In the genomic region with DNA sequence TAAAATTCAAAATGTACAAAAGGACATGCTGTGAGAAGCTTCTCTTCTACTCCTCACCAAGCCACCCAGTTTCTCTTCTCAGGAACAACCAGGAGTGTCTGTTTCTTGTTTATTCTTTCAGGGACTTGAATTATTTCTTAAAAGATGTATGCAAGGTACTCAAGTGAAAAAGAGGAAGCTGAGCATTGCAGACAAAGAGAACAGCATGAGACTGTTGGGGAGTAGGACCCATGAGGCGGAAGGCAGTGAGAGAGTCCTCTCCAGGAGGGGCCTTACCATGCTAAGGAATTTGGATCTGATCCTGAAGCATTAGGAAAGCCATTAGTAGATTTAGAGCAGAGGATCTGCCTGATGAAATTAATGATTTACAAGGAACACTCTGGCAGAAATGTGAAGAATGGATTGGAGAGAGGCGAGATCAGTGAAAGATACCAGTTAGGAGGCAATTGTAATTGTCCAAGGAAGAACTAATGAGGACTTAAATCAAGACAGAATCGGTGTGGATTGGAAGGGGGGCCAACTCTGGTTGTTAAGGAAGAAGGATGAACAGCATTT, we compare ENCODE assay signal across 2 cellular contexts.
TF ChIP-seq lines count a peak whose summit lies in the region.

No MANE protein-coding gene starts in this region.

TF ChIP-seq in liver, 16 proteins besides CTCF, POLR2A, EP300 and RAD21 (continued from another document):
- TF ChIP-seq, protein P1, sequence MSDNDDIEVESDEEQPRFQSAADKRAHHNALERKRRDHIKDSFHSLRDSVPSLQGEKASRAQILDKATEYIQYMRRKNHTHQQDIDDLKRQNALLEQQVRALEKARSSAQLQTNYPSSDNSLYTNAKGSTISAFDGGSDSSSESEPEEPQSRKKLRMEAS (IDR thresholded peaks at IDR 0.05), result no peak
- peak; percentile 40 for TF ChIP-seq SP1 (IDR thresholded peaks at IDR 0.05)

TF ChIP-seq in HepG2, 621 proteins besides CTCF, POLR2A, EP300 and RAD21 (continued from another document):
- TF ChIP-seq, protein P2, sequence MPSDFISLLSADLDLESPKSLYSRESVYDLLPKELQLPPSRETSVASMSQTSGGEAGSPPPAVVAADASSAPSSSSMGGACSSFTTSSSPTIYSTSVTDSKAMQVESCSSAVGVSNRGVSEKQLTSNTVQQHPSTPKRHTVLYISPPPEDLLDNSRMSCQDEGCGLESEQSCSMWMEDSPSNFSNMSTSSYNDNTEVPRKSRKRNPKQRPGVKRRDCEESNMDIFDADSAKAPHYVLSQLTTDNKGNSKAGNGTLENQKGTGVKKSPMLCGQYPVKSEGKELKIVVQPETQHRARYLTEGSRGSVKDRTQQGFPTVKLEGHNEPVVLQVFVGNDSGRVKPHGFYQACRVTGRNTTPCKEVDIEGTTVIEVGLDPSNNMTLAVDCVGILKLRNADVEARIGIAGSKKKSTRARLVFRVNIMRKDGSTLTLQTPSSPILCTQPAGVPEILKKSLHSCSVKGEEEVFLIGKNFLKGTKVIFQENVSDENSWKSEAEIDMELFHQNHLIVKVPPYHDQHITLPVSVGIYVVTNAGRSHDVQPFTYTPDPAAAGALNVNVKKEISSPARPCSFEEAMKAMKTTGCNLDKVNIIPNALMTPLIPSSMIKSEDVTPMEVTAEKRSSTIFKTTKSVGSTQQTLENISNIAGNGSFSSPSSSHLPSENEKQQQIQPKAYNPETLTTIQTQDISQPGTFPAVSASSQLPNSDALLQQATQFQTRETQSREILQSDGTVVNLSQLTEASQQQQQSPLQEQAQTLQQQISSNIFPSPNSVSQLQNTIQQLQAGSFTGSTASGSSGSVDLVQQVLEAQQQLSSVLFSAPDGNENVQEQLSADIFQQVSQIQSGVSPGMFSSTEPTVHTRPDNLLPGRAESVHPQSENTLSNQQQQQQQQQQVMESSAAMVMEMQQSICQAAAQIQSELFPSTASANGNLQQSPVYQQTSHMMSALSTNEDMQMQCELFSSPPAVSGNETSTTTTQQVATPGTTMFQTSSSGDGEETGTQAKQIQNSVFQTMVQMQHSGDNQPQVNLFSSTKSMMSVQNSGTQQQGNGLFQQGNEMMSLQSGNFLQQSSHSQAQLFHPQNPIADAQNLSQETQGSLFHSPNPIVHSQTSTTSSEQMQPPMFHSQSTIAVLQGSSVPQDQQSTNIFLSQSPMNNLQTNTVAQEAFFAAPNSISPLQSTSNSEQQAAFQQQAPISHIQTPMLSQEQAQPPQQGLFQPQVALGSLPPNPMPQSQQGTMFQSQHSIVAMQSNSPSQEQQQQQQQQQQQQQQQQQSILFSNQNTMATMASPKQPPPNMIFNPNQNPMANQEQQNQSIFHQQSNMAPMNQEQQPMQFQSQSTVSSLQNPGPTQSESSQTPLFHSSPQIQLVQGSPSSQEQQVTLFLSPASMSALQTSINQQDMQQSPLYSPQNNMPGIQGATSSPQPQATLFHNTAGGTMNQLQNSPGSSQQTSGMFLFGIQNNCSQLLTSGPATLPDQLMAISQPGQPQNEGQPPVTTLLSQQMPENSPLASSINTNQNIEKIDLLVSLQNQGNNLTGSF (CRISPR knock-in tag; IDR thresholded peaks at IDR 0.05), result no peak
- TF ChIP-seq CREB1 (IDR thresholded peaks at IDR 0.05), result no peak
- TF ChIP-seq CREB1 (CRISPR knock-in tag; IDR thresholded peaks at IDR 0.05), result no peak
- TF ChIP-seq, protein P3, sequence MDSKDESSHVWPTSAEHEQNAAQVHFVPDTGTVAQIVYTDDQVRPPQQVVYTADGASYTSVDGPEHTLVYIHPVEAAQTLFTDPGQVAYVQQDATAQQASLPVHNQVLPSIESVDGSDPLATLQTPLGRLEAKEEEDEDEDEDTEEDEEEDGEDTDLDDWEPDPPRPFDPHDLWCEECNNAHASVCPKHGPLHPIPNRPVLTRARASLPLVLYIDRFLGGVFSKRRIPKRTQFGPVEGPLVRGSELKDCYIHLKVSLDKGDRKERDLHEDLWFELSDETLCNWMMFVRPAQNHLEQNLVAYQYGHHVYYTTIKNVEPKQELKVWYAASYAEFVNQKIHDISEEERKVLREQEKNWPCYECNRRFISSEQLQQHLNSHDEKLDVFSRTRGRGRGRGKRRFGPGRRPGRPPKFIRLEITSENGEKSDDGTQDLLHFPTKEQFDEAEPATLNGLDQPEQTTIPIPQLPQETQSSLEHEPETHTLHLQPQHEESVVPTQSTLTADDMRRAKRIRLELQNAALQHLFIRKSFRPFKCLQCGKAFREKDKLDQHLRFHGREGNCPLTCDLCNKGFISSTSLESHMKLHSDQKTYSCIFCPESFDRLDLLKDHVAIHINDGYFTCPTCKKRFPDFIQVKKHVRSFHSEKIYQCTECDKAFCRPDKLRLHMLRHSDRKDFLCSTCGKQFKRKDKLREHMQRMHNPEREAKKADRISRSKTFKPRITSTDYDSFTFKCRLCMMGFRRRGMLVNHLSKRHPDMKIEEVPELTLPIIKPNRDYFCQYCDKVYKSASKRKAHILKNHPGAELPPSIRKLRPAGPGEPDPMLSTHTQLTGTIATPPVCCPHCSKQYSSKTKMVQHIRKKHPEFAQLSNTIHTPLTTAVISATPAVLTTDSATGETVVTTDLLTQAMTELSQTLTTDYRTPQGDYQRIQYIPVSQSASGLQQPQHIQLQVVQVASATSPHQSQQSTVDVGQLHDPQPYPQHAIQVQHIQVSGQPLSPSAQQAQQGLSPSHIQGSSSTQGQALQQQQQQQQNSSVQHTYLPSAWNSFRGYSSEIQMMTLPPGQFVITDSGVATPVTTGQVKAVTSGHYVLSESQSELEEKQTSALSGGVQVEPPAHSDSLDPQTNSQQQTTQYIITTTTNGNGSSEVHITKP (CRISPR knock-in tag; IDR thresholded peaks at IDR 0.05; ENCODE audit: low read depth), result no peak
- TF ChIP-seq RORA (CRISPR knock-in tag; IDR thresholded peaks at IDR 0.05), result no peak
- TF ChIP-seq ZNF746 (CRISPR knock-in tag; IDR thresholded peaks at IDR 0.05), result no peak
- TF ChIP-seq, protein P4, sequence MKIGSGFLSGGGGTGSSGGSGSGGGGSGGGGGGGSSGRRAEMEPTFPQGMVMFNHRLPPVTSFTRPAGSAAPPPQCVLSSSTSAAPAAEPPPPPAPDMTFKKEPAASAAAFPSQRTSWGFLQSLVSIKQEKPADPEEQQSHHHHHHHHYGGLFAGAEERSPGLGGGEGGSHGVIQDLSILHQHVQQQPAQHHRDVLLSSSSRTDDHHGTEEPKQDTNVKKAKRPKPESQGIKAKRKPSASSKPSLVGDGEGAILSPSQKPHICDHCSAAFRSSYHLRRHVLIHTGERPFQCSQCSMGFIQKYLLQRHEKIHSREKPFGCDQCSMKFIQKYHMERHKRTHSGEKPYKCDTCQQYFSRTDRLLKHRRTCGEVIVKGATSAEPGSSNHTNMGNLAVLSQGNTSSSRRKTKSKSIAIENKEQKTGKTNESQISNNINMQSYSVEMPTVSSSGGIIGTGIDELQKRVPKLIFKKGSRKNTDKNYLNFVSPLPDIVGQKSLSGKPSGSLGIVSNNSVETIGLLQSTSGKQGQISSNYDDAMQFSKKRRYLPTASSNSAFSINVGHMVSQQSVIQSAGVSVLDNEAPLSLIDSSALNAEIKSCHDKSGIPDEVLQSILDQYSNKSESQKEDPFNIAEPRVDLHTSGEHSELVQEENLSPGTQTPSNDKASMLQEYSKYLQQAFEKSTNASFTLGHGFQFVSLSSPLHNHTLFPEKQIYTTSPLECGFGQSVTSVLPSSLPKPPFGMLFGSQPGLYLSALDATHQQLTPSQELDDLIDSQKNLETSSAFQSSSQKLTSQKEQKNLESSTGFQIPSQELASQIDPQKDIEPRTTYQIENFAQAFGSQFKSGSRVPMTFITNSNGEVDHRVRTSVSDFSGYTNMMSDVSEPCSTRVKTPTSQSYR (CRISPR knock-in tag; IDR thresholded peaks at IDR 0.05; ENCODE audit: borderline replicate concordance), result no peak
- no peak for TF ChIP-seq ZNF430 (CRISPR knock-in tag; IDR thresholded peaks at IDR 0.05)
- TF ChIP-seq, protein P5, sequence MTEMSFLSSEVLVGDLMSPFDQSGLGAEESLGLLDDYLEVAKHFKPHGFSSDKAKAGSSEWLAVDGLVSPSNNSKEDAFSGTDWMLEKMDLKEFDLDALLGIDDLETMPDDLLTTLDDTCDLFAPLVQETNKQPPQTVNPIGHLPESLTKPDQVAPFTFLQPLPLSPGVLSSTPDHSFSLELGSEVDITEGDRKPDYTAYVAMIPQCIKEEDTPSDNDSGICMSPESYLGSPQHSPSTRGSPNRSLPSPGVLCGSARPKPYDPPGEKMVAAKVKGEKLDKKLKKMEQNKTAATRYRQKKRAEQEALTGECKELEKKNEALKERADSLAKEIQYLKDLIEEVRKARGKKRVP (CRISPR knock-in tag; IDR thresholded peaks at IDR 0.05), result no peak
- no peak for TF ChIP-seq TBL1XR1 (IDR thresholded peaks at IDR 0.05; ENCODE audit: borderline replicate concordance, low read length, partially characterized antibody)
- no peak for TF ChIP-seq ZNF264 (CRISPR knock-in tag; IDR thresholded peaks at IDR 0.05)
